9 cellular contexts compared by ENCODE assay signal in genomic region chr20:17556842-17557674, GRCh38. TPM values are rescaled to one million over a fixed set of nuclear protein-coding genes. Genes with fewer than 3 reads are reported as not detected.
A peak's percentile ranks its signal among the peaks of the same experiment; 100 is the strongest.
DNase-seq lines count a peak whose midpoint lies in the region; ATAC-seq and TF ChIP-seq lines count a peak whose summit lies in the region.
"Had no signal": no experiment of that assay in that cellular context is flagged by ENCODE, and none has a peak within 500 bp of the region (broad histone marks: within the 10 kb centered on the region; RNA-seq: fewer than 3 reads in every experiment).

No MANE protein-coding gene starts in this region.

- no peak for TF ChIP-seq POLR2A in sigmoid colon (IDR thresholded peaks at IDR 0.05)

- 27 to 73% methylated on average over 11 of the region's 11 CpGs for WGBS in sigmoid colon, 2 donors

- no peak overlapping the region for H3K27ac Mint-ChIP-seq in glutamatergic neuron (ENCODE audit: unreplicated experiment)
- H3K27ac Mint-ChIP-seq: activated B cell treated with CpG ODN at 0.5 μM for 24 hours had no signal

- H3K9me3 ChIP-seq in sigmoid colon, result no peaks in the 10 kb centered on the region

- intact Hi-C loops in sigmoid colon (cut with DNase I), result no loop called here

- no peaks in the 10 kb centered on the region for H3K27me3 Mint-ChIP-seq in glutamatergic neuron (ENCODE audit: unreplicated experiment)
- H3K27me3 Mint-ChIP-seq: activated B cell treated with CpG ODN at 0.5 μM for 24 hours had no signal

- ATAC-seq in GM21529 (IDR thresholded peaks at IDR 0.05; ENCODE audit: unreplicated experiment) (no peak), GM19395 (IDR thresholded peaks at IDR 0.05; ENCODE audit: unreplicated experiment) (no peak)

- no peaks in the 10 kb centered on the region for H3K9me3 Mint-ChIP-seq in glutamatergic neuron (ENCODE audit: unreplicated experiment)
- H3K9me3 Mint-ChIP-seq: activated B cell treated with CpG ODN at 0.5 μM for 24 hours had no signal

- H3K4me1 Mint-ChIP-seq in glutamatergic neuron (ENCODE audit: low read depth, unreplicated experiment), result peaks cover 2% of the 10 kb centered on the region
- H3K4me1 Mint-ChIP-seq: activated B cell treated with CpG ODN at 0.5 μM for 24 hours had no signal

- in situ Hi-C loops in G401 (cut with HindIII; ENCODE audit: low sequenced_read_pairs), result no loop called here

- TF ChIP-seq CTCF in sigmoid colon (IDR thresholded peaks at IDR 0.05), result no peak
- no peak for TF ChIP-seq CTCF in glutamatergic neuron (IDR thresholded peaks at IDR 0.05; ENCODE audit: partially characterized antibody, unreplicated experiment)

- no peak overlapping the region for H3K4me3 ChIP-seq in sigmoid colon

- TF ChIP-seq EP300 in sigmoid colon (IDR thresholded peaks at IDR 0.05), result peak in 1 of 4 donors; percentile 46

- H3K4me1 ChIP-seq in sigmoid colon, result peaks cover 0 to 62% (median 46%) of the 10 kb centered on the region in 4 donors

- H3K27ac ChIP-seq in sigmoid colon, result peak overlapping the region; percentile 99 to 100 (median 100)

- H3K36me3 ChIP-seq in sigmoid colon, result no peaks in the 10 kb centered on the region

- H3K36me3 Mint-ChIP-seq in glutamatergic neuron (ENCODE audit: unreplicated experiment), result no peaks in the 10 kb centered on the region

- no peak overlapping the region for H3K4me3 Mint-ChIP-seq in glutamatergic neuron (ENCODE audit: unreplicated experiment)
- H3K4me3 Mint-ChIP-seq: activated B cell treated with CpG ODN at 0.5 μM for 24 hours had no signal

- peak; percentile 98 for DNase-seq in G401 (ENCODE audit: low spot score)
- peak; percentile 29 to 72 for DNase-seq in SHP77 (lab: John Stamatoyannopoulos, UW)
- DNase-seq in glomerular visceral epithelial cell (ENCODE audit: extremely low spot score), result peak; percentile 49
- peak; percentile 93 for DNase-seq in sigmoid colon
- no peak for DNase-seq in foreskin melanocyte
- no peak for DNase-seq in glutamatergic neuron
- DNase-seq: activated B cell treated with CpG ODN at 0.5 μM for 24 hours had no signal

- no peaks in the 10 kb centered on the region for H3K27me3 ChIP-seq in sigmoid colon

RNA-seq across cellular contexts. Expression of gene DSTN, which starts 12.8 kb away (rescaled TPM):
- total RNA-seq in G401 (2014; rRNA removed; shearing (Covaris generic)), result 305 and 378 TPM in 2 replicates
- total RNA-seq in sigmoid colon (1,000 to 10,000 TPM; 1,872 to 2,237 (median 1,948) TPM), glutamatergic neuron (ENCODE audit: unreplicated experiment) (233 TPM)
- 100 to 1,000 TPM; 429 to 672 (median 586) TPM for polyA plus RNA-seq in sigmoid colon

RNA-seq across cellular contexts. Expression of gene BFSP1, which starts 25.9 kb away (rescaled TPM):
- 0.98 and 2.3 TPM in 2 replicates for total RNA-seq in G401 (2014; rRNA removed; shearing (Covaris generic))
- 1 to 10 TPM; 1.1 to 3.6 (median 1.5) TPM for total RNA-seq in sigmoid colon
- under 1 TPM in 2 of 3 donors, not detected in 1; 0.51 to 0.60 TPM for polyA plus RNA-seq in sigmoid colon
- 0.69 TPM for total RNA-seq in glutamatergic neuron (ENCODE audit: unreplicated experiment)
- total RNA-seq: activated B cell treated with CpG ODN at 0.5 μM for 24 hours had no signal

Comparison
In these comparisons a context has a peak if more than half of its experiments do, and no peak if none do; other contexts are left out.
1. DNase-seq: peak in G401 (single experiment), SHP77 (2 of 2), glomerular visceral epithelial cell (single experiment) and sigmoid colon (single experiment); none in foreskin melanocyte (single experiment) and glutamatergic neuron (single experiment).